In the genomic region with DNA sequence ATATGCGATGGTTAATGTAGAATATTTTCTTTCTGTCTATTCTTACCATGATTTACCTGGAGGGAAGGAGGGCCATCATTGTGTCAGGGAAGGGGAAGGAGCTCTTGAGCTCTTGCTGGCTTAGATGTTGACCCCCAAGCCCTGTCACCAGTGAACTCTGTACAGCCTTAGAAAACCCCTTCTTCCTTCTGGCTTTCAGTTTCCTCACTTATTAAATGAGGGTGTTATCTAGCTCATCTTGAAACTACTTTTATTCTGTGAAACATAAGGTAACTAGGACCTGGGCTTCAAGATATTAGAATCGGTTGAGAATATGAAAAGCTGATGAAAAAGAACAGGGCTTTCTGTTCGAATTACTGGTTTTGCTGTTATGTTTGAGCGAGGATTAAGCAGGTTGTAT, we compare ENCODE assay signal across 12 cellular contexts. TPM values are rescaled to one million over a fixed set of nuclear protein-coding genes. Genes with fewer than 3 reads are reported as not detected.
DNase-seq lines count a peak whose midpoint lies in the region; ATAC-seq and TF ChIP-seq lines count a peak whose summit lies in the region.
"Had no signal": no experiment of that assay in that cellular context is flagged by ENCODE, and none has a peak within 500 bp of the region (broad histone marks: within the 10 kb centered on the region; RNA-seq: fewer than 3 reads in every experiment).

No MANE protein-coding gene starts in this region.

- H3K9me2 ChIP-seq in Karpas-422 (replicated peaks; ENCODE audit: insufficient read depth, low read length): no peaks in the 10 kb centered on the region; the same call in 1 of the 2 replicates

- no peaks in the 10 kb centered on the region for H3K4me1 ChIP-seq in Karpas-422 (ENCODE audit: low read length)
- H3K4me1 ChIP-seq in body of pancreas: peaks cover 66% of the 10 kb centered on the region

- TF ChIP-seq CTCF in GM20000 (IDR thresholded peaks at IDR 0.05; ENCODE audit: extremely low read depth, missing control alignments) (no peak), coronary artery (IDR thresholded peaks at IDR 0.05) (no peak), body of pancreas (IDR thresholded peaks at IDR 0.05) (no peak)

- H3K4me3 ChIP-seq in coronary artery (no peak overlapping the region), Karpas-422 (ENCODE audit: low read length) (no peak overlapping the region), body of pancreas (no peak overlapping the region)
- H3K4me3 ChIP-seq: skin epidermis had no signal

- H3K79me2 ChIP-seq in Karpas-422 (ENCODE audit: low read length): no peaks in the 10 kb centered on the region

- no peaks in the 10 kb centered on the region for H4K20me1 ChIP-seq in Karpas-422 (ENCODE audit: insufficient read depth, low read depth, low read length)

- no peak overlapping the region for H3K4me3 Mint-ChIP-seq in activated T-helper 17 cell treated with anti-CD3 and anti-CD28 coated beads, Interleukin-2, amount 50 U/mL, for 72 hours
- H3K4me3 Mint-ChIP-seq: H9 had no signal

- intact Hi-C loops in body of pancreas (cut with DNase I): no loop called here

- ATAC-seq in GM18505 (IDR thresholded peaks at IDR 0.05; ENCODE audit: unreplicated experiment) (peak; percentile 80), HG03025 (IDR thresholded peaks at IDR 0.05; ENCODE audit: low FRiP score, unreplicated experiment) (peak; percentile 74), body of pancreas (no peak)
- peak; percentile 43 for ATAC-seq in activated T-helper 17 cell treated with anti-CD3 and anti-CD28 coated beads, Interleukin-2, amount 50 U/mL, for 72 hours (replicated peaks)

- H3K27me3 ChIP-seq in Karpas-422 (ENCODE audit: low read length) (no peaks in the 10 kb centered on the region), body of pancreas (no peaks in the 10 kb centered on the region)

- H3K27me3 Mint-ChIP-seq in activated T-helper 17 cell treated with anti-CD3 and anti-CD28 coated beads, Interleukin-2, amount 50 U/mL, for 72 hours: no peaks in the 10 kb centered on the region

- no peak overlapping the region for H3K4me2 ChIP-seq in Karpas-422 (ENCODE audit: low read depth, low read length, poor library complexity, severe bottlenecking)

- WGBS in body of pancreas, 2 donors: 84 to 95% methylated on average over 4 of the region's 4 CpGs

- H3K9ac ChIP-seq in Karpas-422 (ENCODE audit: low read length): no peak overlapping the region

- no peak overlapping the region for H2AFZ ChIP-seq in Karpas-422 (ENCODE audit: low read length)

- H3K27ac ChIP-seq in coronary artery (no peak overlapping the region), Karpas-422 (ENCODE audit: low read length) (no peak overlapping the region), body of pancreas (peak overlapping the region in 1 of 4 donors; percentile 45)

- H3K9me3 ChIP-seq in Karpas-422 (ENCODE audit: low read length) (no peaks in the 10 kb centered on the region), body of pancreas (no peaks in the 10 kb centered on the region)

- no peak overlapping the region for H3K27ac Mint-ChIP-seq in activated T-helper 17 cell treated with anti-CD3 and anti-CD28 coated beads, Interleukin-2, amount 50 U/mL, for 72 hours
- H3K27ac Mint-ChIP-seq: H9 had no signal

- no peaks in the 10 kb centered on the region for H3K36me3 ChIP-seq in Karpas-422 (ENCODE audit: insufficient read depth, low read length)
- no peaks in the 10 kb centered on the region for H3K36me3 ChIP-seq in body of pancreas (replicated peaks in 1 of 2; ENCODE audit: insufficient read depth in 1 of 2, low read depth in 2 of 2)

- H3K9me3 Mint-ChIP-seq in activated T-helper 17 cell treated with anti-CD3 and anti-CD28 coated beads, Interleukin-2, amount 50 U/mL, for 72 hours: no peaks in the 10 kb centered on the region
- H3K9me3 Mint-ChIP-seq: H9 had no signal

- DNase-seq in GM20000 (ENCODE audit: low spot score): peak; percentile 31
- DNase-seq in coronary artery (ENCODE audit: low spot score): no peak
- no peak for DNase-seq in Karpas-422
- DNase-seq in NCI-H2196 treated with DMSO at 0.1 percent for 48 hours (lab: John Stamatoyannopoulos, UW; ENCODE audit: unreplicated experiment): no peak
- no peak for DNase-seq in body of pancreas
- DNase-seq: H9, NCI-H1930 had no signal

- peaks cover 24% of the 10 kb centered on the region for H3K36me3 Mint-ChIP-seq in activated T-helper 17 cell treated with anti-CD3 and anti-CD28 coated beads, Interleukin-2, amount 50 U/mL, for 72 hours (ENCODE audit: low read depth)

- H3K4me1 Mint-ChIP-seq in activated T-helper 17 cell treated with anti-CD3 and anti-CD28 coated beads, Interleukin-2, amount 50 U/mL, for 72 hours: peaks cover 8% of the 10 kb centered on the region

- no peak for TF ChIP-seq POLR2A in GM18505 (IDR thresholded peaks at IDR 0.05; ENCODE audit: borderline replicate concordance, extremely low read depth, insufficient read depth, insufficient read length)
- no peak for TF ChIP-seq POLR2A in body of pancreas (IDR thresholded peaks at IDR 0.05)

RNA-seq across cellular contexts. Expression of a gene that starts 25.1 kb away (rescaled TPM):
- total RNA-seq in activated T-helper 17 cell treated with anti-CD3 and anti-CD28 coated beads, Interleukin-2, amount 50 U/mL, for 72 hours: not detected
- total RNA-seq in Karpas-422 (2014; rRNA removed; shearing (Covaris generic); ENCODE audit: low replicate concordance): not detected in 2 replicates
- total RNA-seq in body of pancreas: not detected
- total RNA-seq: temporal lobe had no signal

RNA-seq across cellular contexts. Expression of a gene that starts 26.2 kb away (rescaled TPM):
- total RNA-seq in activated T-helper 17 cell treated with anti-CD3 and anti-CD28 coated beads, Interleukin-2, amount 50 U/mL, for 72 hours: 10 to 100 TPM; 12.6 to 14.6 TPM
- not detected in 2 replicates for total RNA-seq in Karpas-422 (2014; rRNA removed; shearing (Covaris generic); ENCODE audit: low replicate concordance)
- 10 to 100 TPM; 51.1 to 89.3 TPM for total RNA-seq in body of pancreas

Comparison
In these comparisons a context has a peak if more than half of its experiments do, and no peak if none do; other contexts are left out.
1. RNA of a gene that starts 26.2 kb away (total RNA-seq): 51.1 to 89.3 TPM in body of pancreas and 12.6 to 14.6 TPM in activated T-helper 17 cell treated with anti-CD3 and anti-CD28 coated beads, Interleukin-2, amount 50 U/mL, for 72 hours; not detected in Karpas-422; every median in the first group is over 10 times any median in the second.